8 cellular contexts compared by ENCODE assay signal in genomic region chr3:12966847-12967750, GRCh38.
DNase-seq lines count a peak whose midpoint lies in the region; ATAC-seq and TF ChIP-seq lines count a peak whose summit lies in the region.

No MANE protein-coding gene starts in this region.

- H3K36me3 Mint-ChIP-seq in memory B cell, result peaks cover 10% of the 10 kb centered on the region

- TF ChIP-seq CTCF in choroid plexus epithelial cell (conservative IDR thresholded peaks at IDR 0.05; ENCODE audit: low read depth, low read length) (no peak), tibial nerve (IDR thresholded peaks at IDR 0.05) (no peak)

- DNase-seq in EH (ENCODE audit: low read depth) (peak; percentile 45), H7 (no peak), NT2/D1 (ENCODE audit: low read depth, low spot score) (no peak), choroid plexus epithelial cell (ENCODE audit: low read depth) (peak; percentile 40), memory B cell (ENCODE audit: low spot score in 2 of 2) (peak in 1 of 2 donors; percentile 47), tibial nerve (ENCODE audit: low spot score in 2 of 2) (no peak), kidney glomerular epithelial cell (lab: John Stamatoyannopoulos, UW) (no peak), NCI-H1694 treated with DMSO at 0.1 percent for 48 hours (lab: John Stamatoyannopoulos, UW) (no peak)

- peak overlapping the region; percentile 60 for H3K27ac Mint-ChIP-seq in memory B cell

- H3K4me3 ChIP-seq in H7 (ENCODE audit: insufficient read depth, low read depth, low read length), result peak overlapping the region; percentile 70
- peak overlapping the region; percentile 78 for H3K4me3 ChIP-seq in NT2/D1 (ENCODE audit: insufficient read length, low read depth)
- peak overlapping the region; percentile 76 for H3K4me3 ChIP-seq in choroid plexus epithelial cell (ENCODE audit: low read depth, low read length)
- H3K4me3 ChIP-seq in tibial nerve, result peak overlapping the region; percentile 78 to 98 (median 94)

- no peaks in the 10 kb centered on the region for H3K9me3 ChIP-seq in NT2/D1 (ENCODE audit: insufficient read depth, low read length)
- no peaks in the 10 kb centered on the region for H3K9me3 ChIP-seq in tibial nerve

- peaks cover 15% of the 10 kb centered on the region for H3K4me1 ChIP-seq in NT2/D1 (ENCODE audit: insufficient read depth, insufficient read length)
- peaks cover 3 to 67% (median 49%) of the 10 kb centered on the region in 4 donors for H3K4me1 ChIP-seq in tibial nerve

- 5% methylated on average over 33 to 34 of the region's 75 CpGs for WGBS in tibial nerve, 2 donors

- peaks cover 65% of the 10 kb centered on the region for H3K4me1 Mint-ChIP-seq in memory B cell

- no peaks in the 10 kb centered on the region for H3K27me3 Mint-ChIP-seq in memory B cell

- H3K27ac ChIP-seq in tibial nerve, result peak overlapping the region; percentile 74 to 89 (median 83)

- peak; percentile 38 to 58 for TF ChIP-seq POLR2A in tibial nerve (IDR thresholded peaks at IDR 0.05)

- TF ChIP-seq EP300 in tibial nerve (IDR thresholded peaks at IDR 0.05), result peak in 1 of 2 donors; percentile 3

- H3K36me3 ChIP-seq in H7 (replicated peaks; ENCODE audit: control insufficient read depth, insufficient read depth, low read length) (no peaks in the 10 kb centered on the region), NT2/D1 (ENCODE audit: insufficient read depth, insufficient read length, low read length) (peaks cover 20% of the 10 kb centered on the region), tibial nerve (no peaks in the 10 kb centered on the region)

- peak overlapping the region; percentile 80 for H3K4me3 Mint-ChIP-seq in memory B cell

- H3K27me3 ChIP-seq in H7 (ENCODE audit: control insufficient read depth, insufficient read depth, low read length), result peaks cover 3% of the 10 kb centered on the region
- peaks cover 19% of the 10 kb centered on the region for H3K27me3 ChIP-seq in NT2/D1 (ENCODE audit: insufficient read depth, insufficient read length)
- no peaks in the 10 kb centered on the region for H3K27me3 ChIP-seq in tibial nerve

- ATAC-seq in memory B cell (ENCODE audit: low read depth), result no peak

- H3K9me3 Mint-ChIP-seq in memory B cell, result no peaks in the 10 kb centered on the region

- H3K9ac ChIP-seq in NT2/D1 (ENCODE audit: insufficient read length, low read depth), result peak overlapping the region; percentile 83

Comparison
In these comparisons a context has a peak if more than half of its experiments do, and no peak if none do; other contexts are left out.
1. DNase-seq: peak in EH (single experiment) and choroid plexus epithelial cell (single experiment); none in H7 (single experiment), NT2/D1 (single experiment), tibial nerve (0 of 2), kidney glomerular epithelial cell (single experiment) and NCI-H1694 treated with DMSO at 0.1 percent for 48 hours (single experiment).
2. Peak in every context shown above with its lines, with median percentiles within 50 percentile points of each other: H3K4me3 ChIP-seq.